In the genomic region with DNA sequence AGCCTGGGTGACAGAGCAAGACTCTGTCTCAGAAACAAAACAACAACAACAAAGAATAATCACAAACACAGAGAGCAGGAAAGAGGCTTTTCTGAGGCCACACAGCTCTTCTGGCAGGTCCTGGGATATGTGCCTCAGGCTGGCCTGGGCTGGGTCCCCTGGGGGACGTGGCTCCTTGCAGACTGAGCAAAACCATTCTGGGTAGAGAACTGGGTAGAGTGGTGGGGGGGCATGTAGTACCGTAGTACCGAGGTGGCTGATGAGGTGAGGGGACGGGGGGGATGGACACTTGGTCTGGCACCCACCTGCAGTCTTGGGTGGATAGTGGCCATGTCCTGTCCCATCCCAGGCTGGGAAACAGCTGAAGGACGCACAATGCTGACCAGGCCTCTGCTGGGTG, we compare ENCODE assay signal across 1 cellular context.
TF ChIP-seq lines count a peak whose summit lies in the region.

No MANE protein-coding gene starts in this region.

TF ChIP-seq in IMR-90, 13 proteins besides CTCF, POLR2A, EP300 and RAD21:
- TF ChIP-seq SMC3 (IDR thresholded peaks at IDR 0.05; ENCODE audit: low read depth, low read length) (no peak), MAZ (IDR thresholded peaks at IDR 0.05; ENCODE audit: borderline replicate concordance, low read depth, low read length) (no peak), MXI1 (IDR thresholded peaks at IDR 0.05; ENCODE audit: borderline replicate concordance, low read depth, low read length) (no peak), RFX5 (IDR thresholded peaks at IDR 0.05; ENCODE audit: low read depth, low read length) (no peak), BHLHE40 (IDR thresholded peaks at IDR 0.05; ENCODE audit: low read depth, low read length) (no peak), NFE2L2 (IDR thresholded peaks at IDR 0.05; ENCODE audit: low read depth, low read length) (no peak), CEBPB (IDR thresholded peaks at IDR 0.05; ENCODE audit: low read depth, low read length) (no peak), FOS (IDR thresholded peaks at IDR 0.05; ENCODE audit: low read depth, low read length) (no peak), CHD1 (IDR thresholded peaks at IDR 0.05; ENCODE audit: low read depth, low read length) (no peak), MAFK (IDR thresholded peaks at IDR 0.05; ENCODE audit: low read depth, low read length) (no peak), RCOR1 (IDR thresholded peaks at IDR 0.05; ENCODE audit: insufficient replicate concordance, low read length) (no peak)
- TF ChIP-seq, protein P1, sequence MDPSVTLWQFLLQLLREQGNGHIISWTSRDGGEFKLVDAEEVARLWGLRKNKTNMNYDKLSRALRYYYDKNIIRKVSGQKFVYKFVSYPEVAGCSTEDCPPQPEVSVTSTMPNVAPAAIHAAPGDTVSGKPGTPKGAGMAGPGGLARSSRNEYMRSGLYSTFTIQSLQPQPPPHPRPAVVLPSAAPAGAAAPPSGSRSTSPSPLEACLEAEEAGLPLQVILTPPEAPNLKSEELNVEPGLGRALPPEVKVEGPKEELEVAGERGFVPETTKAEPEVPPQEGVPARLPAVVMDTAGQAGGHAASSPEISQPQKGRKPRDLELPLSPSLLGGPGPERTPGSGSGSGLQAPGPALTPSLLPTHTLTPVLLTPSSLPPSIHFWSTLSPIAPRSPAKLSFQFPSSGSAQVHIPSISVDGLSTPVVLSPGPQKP (IDR thresholded peaks at IDR 0.05; ENCODE audit: borderline replicate concordance, low read depth, low read length) = no peak
- TF ChIP-seq, protein P2, sequence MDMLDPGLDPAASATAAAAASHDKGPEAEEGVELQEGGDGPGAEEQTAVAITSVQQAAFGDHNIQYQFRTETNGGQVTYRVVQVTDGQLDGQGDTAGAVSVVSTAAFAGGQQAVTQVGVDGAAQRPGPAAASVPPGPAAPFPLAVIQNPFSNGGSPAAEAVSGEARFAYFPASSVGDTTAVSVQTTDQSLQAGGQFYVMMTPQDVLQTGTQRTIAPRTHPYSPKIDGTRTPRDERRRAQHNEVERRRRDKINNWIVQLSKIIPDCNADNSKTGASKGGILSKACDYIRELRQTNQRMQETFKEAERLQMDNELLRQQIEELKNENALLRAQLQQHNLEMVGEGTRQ (IDR thresholded peaks at IDR 0.05; ENCODE audit: low read depth, low read length) = no peak
TF ChIP-seq in IMR-90: peak in this region for 0.
